Comparison of ENCODE assay signal across 8 cellular contexts in the genomic region with DNA sequence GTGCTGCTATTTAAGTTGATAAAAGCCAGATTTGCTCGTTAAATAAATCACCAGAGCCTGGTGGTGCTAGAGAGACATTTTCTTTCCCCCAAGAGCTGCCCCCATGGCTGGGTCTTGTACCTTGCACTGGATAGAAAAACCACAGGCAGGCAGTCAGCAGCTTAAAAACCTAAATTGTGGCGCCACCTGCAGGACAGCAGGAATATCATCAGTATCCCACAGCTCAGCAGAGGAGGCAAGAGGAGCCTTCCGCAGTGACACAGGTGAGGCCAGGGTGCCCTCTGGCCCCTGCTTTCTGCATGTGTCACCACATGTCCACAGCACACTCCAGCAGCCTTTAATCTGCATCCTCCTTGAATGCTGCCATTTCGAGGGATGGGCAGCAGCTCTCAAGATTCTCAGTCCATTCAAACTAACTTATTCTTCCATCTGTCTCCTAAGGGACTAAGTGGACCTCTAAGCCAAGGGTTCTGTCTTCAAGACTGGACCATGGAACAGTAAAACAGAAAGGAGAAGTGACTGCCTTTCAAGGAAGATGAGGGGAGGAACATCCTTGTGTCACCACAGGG. TPM values are rescaled to one million over a fixed set of nuclear protein-coding genes. Genes with fewer than 3 reads are reported as not detected.
DNase-seq lines count a peak whose midpoint lies in the region; ATAC-seq and TF ChIP-seq lines count a peak whose summit lies in the region.

No MANE protein-coding gene starts in this region.

- TF ChIP-seq CTCF in GM12874 (IDR thresholded peaks at IDR 0.05; ENCODE audit: insufficient read depth, low read depth, low read length), result peak; percentile 72

- ATAC-seq in HG03139 (IDR thresholded peaks at IDR 0.05; ENCODE audit: unreplicated experiment), result peak; percentile 66
- no peak for ATAC-seq in GM18870 (IDR thresholded peaks at IDR 0.05; ENCODE audit: unreplicated experiment)

- peak; percentile 47 for DNase-seq in NCI-H446 treated with DMSO at 0.1 percent for 48 hours (lab: John Stamatoyannopoulos, UW)
- DNase-seq in activated CD4-positive, alpha-beta T cell treated with anti-CD3 and anti-CD28 coated beads, Interleukin-2, amount 50 U/mL, for 1 hour, result peak; percentile 65
- DNase-seq in dermis microvascular lymphatic vessel endothelial cell (ENCODE audit: low read depth in 2 of 2), result peak; percentile 76 to 86
- DNase-seq in lung microvascular endothelial cell (ENCODE audit: low read depth in 2 of 2), result peak; percentile 85 to 92
- peak; percentile 32 for DNase-seq in stimulated activated CD8-positive, alpha-beta memory T cell treated with anti-CD3 and anti-CD28 coated beads, Interleukin-15, amount 100 ng/mL, for 1 hour (ENCODE audit: low read depth)

RNA-seq across cellular contexts. Expression of a gene that starts 4.5 kb away (rescaled TPM):
- total RNA-seq in dermis microvascular lymphatic vessel endothelial cell, result 5.3 and 15.4 TPM in 2 replicates
- total RNA-seq in lung microvascular endothelial cell, result 6.9 and 7.8 TPM in 2 replicates

Comparison
In these comparisons a context has a peak if more than half of its experiments do, and no peak if none do; other contexts are left out.
1. DNase-seq: peak in every context shown above with its lines; median percentile 88 in lung microvascular endothelial cell; 81 in dermis microvascular lymphatic vessel endothelial cell; 65 in activated CD4-positive, alpha-beta T cell treated with anti-CD3 and anti-CD28 coated beads, Interleukin-2, amount 50 U/mL, for 1 hour; 47 in NCI-H446 treated with DMSO at 0.1 percent for 48 hours; 32 in stimulated activated CD8-positive, alpha-beta memory T cell treated with anti-CD3 and anti-CD28 coated beads, Interleukin-15, amount 100 ng/mL, for 1 hour.